In genomic region chr10:5004501-5004900, GRCh38 we compare ENCODE assay signal across 8 cellular contexts. TPM values are rescaled to one million over a fixed set of nuclear protein-coding genes. Genes with fewer than 3 reads are reported as not detected.
"Had no signal": no experiment of that assay in that cellular context is flagged by ENCODE, and none has a peak within 500 bp of the region (broad histone marks: within the 10 kb centered on the region; RNA-seq: fewer than 3 reads in every experiment).

No MANE protein-coding gene starts in this region.

RNA-seq across cellular contexts. Expression of gene AKR1C2, which starts 0.8 kb away (rescaled TPM):
- total RNA-seq: activated B cell treated with CpG ODN at 0.5 μM for 24 hours; activated CD4-positive, alpha-beta T cell treated with anti-CD3 and anti-CD28 coated beads, Interleukin-2, amount 10 ng/mL, durations not matched to agents 24 days and 14 days; activated CD8-positive, alpha-beta memory T cell treated with anti-CD3 and anti-CD28 coated beads for 36 hours; activated CD8-positive, alpha-beta T cell treated with anti-CD3 and anti-CD28 coated beads for 36 hours; activated naive CD4-positive, alpha-beta T cell treated with anti-CD3 and anti-CD28 coated beads, Interleukin-2, amount 50 U/mL, for 72 hours; activated naive CD8-positive, alpha-beta T cell treated with anti-CD3 and anti-CD28 coated beads for 36 hours; activated T-helper 1 cell treated with anti-CD3 and anti-CD28 coated beads, Interleukin-12 subunit alpha, Interleukin-12 subunit beta, Interleukin-2, Interleukin-4 antibody, amounts not matched to agents 30 ng/mL and 10 ng/mL and 1 ng/mL, durations not matched to agents 14 hours and 24 hours and 36 hours; activated T-helper 17 cell treated with anti-CD3 and anti-CD28 coated beads, Interleukin-2, amount 50 U/mL, for 72 hours had no signal

RNA-seq across cellular contexts. Expression of gene AKR1C1, which starts 41.3 kb away (rescaled TPM):
- total RNA-seq: activated B cell treated with CpG ODN at 0.5 μM for 24 hours had no signal
